ENCODE assay signal across 30 cellular contexts in genomic region chr7:105721571-105722104, GRCh38.
"Had no signal": no experiment of that assay in that cellular context is flagged by ENCODE, and none has a peak within 500 bp of the region (broad histone marks: within the 10 kb centered on the region; RNA-seq: fewer than 3 reads in every experiment).

No MANE protein-coding gene starts in this region.

- H3K36me3 Mint-ChIP-seq: activated CD4-positive, alpha-beta memory T cell treated with anti-CD3 and anti-CD28 coated beads for 36 hours; activated naive CD4-positive, alpha-beta T cell treated with anti-CD3 and anti-CD28 coated beads, Interleukin-2, amount 50 U/mL, for 24 hours had no signal

- H3K36me3 ChIP-seq: left ventricle myocardium inferior, thyroid gland had no signal

- H3K4me1 ChIP-seq: foreskin keratinocyte had no signal

- H3K27me3 Mint-ChIP-seq: activated CD4-positive, alpha-beta memory T cell treated with anti-CD3 and anti-CD28 coated beads for 36 hours; activated naive CD4-positive, alpha-beta T cell treated with anti-CD3 and anti-CD28 coated beads, Interleukin-2, amount 50 U/mL, for 24 hours; activated naive CD8-positive, alpha-beta T cell treated with anti-CD3 and anti-CD28 coated beads, Interleukin-2, amount 50 U/mL, for 24 hours; naive thymus-derived CD4-positive, alpha-beta T cell; progenitor cell of endocrine pancreas; stimulated activated naive CD8-positive, alpha-beta T cell treated with anti-CD3 and anti-CD28 coated beads, Interleukin-15, Interleukin-2, amounts not matched to agents 100 ng/mL and 50 ng/mL, for 24 hours had no signal

- H3K4me3 ChIP-seq: heart left ventricle, left ventricle myocardium inferior, lung, skin epidermis, thyroid gland, upper lobe of left lung had no signal

- H3K27ac Mint-ChIP-seq: activated CD4-positive, alpha-beta memory T cell treated with anti-CD3 and anti-CD28 coated beads for 36 hours; activated naive CD4-positive, alpha-beta T cell treated with anti-CD3 and anti-CD28 coated beads, Interleukin-2, amount 50 U/mL, for 24 hours; activated naive CD8-positive, alpha-beta T cell treated with anti-CD3 and anti-CD28 coated beads, Interleukin-2, amount 50 U/mL, for 24 hours; activated T-helper 1 cell treated with anti-CD3 and anti-CD28 coated beads, Interleukin-12 subunit alpha, Interleukin-12 subunit beta, Interleukin-2, Interleukin-4 antibody, amounts not matched to agents 30 ng/mL and 10 ng/mL and 1 ng/mL, durations not matched to agents 14 hours and 24 hours and 36 hours; naive thymus-derived CD4-positive, alpha-beta T cell; progenitor cell of endocrine pancreas; stimulated activated naive CD8-positive, alpha-beta T cell treated with anti-CD3 and anti-CD28 coated beads, Interleukin-15, Interleukin-2, amounts not matched to agents 100 ng/mL and 50 ng/mL, for 24 hours; T-helper 1 cell treated with Interleukin-12 subunit alpha and Interleukin-12 subunit beta and Interleukin-4 antibody, amounts not matched to agents 30 μg/mL and 1 μg/mL, for 36 hours had no signal

- FAIRE-seq: islet of Langerhans, TTC549 had no signal

- H3K9me3 ChIP-seq: heart left ventricle, left ventricle myocardium inferior, thyroid gland, upper lobe of left lung had no signal

- H3K4me1 Mint-ChIP-seq: activated naive CD4-positive, alpha-beta T cell treated with anti-CD3 and anti-CD28 coated beads, Interleukin-2, amount 50 U/mL, for 24 hours; activated naive CD8-positive, alpha-beta T cell treated with anti-CD3 and anti-CD28 coated beads, Interleukin-2, amount 50 U/mL, for 24 hours had no signal

- DNase-seq: activated CD4-positive, alpha-beta memory T cell treated with anti-CD3 and anti-CD28 coated beads for 36 hours; activated CD4-positive, alpha-beta T cell treated with anti-CD3 and anti-CD28 coated beads for 48 hours; activated CD8-positive, alpha-beta memory T cell treated with anti-CD3 and anti-CD28 coated beads, Interleukin-2, amount 50 U/mL, for 4 hours; activated gamma-delta T cell treated with Interleukin-2 at 50 U/mL for 16 hours; activated naive CD8-positive, alpha-beta T cell treated with anti-CD3 and anti-CD28 coated beads, Interleukin-2, amount 50 U/mL, for 24 hours; activated T-cell treated with anti-CD3 and anti-CD28 coated beads, Interleukin-2, amount 50 U/mL, for 1 hour; foreskin keratinocyte; heart left ventricle; left ventricle myocardium inferior; naive thymus-derived CD4-positive, alpha-beta T cell; occipital lobe; stimulated activated CD4-positive, alpha-beta T cell treated with anti-CD3 and anti-CD28 coated beads, Interleukin-12 subunit alpha, Interleukin-12 subunit beta, amount 100 ng/mL, for 4 hours; stimulated activated CD4-positive, alpha-beta T cell treated with anti-CD3 and anti-CD28 coated beads, Interleukin-4, amount 100 ng/mL, for 1 hour; SW 1271; T-helper 9 cell had no signal

- H3K27ac ChIP-seq: foreskin keratinocyte, heart left ventricle, left ventricle myocardium inferior, skin epidermis, thyroid gland, upper lobe of left lung, VCaP had no signal

- H3K4me3 Mint-ChIP-seq: activated CD4-positive, alpha-beta memory T cell treated with anti-CD3 and anti-CD28 coated beads for 36 hours; activated naive CD4-positive, alpha-beta T cell treated with anti-CD3 and anti-CD28 coated beads, Interleukin-2, amount 50 U/mL, for 24 hours; activated naive CD8-positive, alpha-beta T cell treated with anti-CD3 and anti-CD28 coated beads, Interleukin-2, amount 50 U/mL, for 24 hours; activated T-helper 1 cell treated with anti-CD3 and anti-CD28 coated beads, Interleukin-12 subunit alpha, Interleukin-12 subunit beta, Interleukin-2, Interleukin-4 antibody, amounts not matched to agents 30 ng/mL and 10 ng/mL and 1 ng/mL, durations not matched to agents 14 hours and 24 hours and 36 hours; naive thymus-derived CD4-positive, alpha-beta T cell; stimulated activated naive CD8-positive, alpha-beta T cell treated with anti-CD3 and anti-CD28 coated beads, Interleukin-15, Interleukin-2, amounts not matched to agents 100 ng/mL and 50 ng/mL, for 24 hours; T-helper 1 cell treated with Interleukin-12 subunit alpha and Interleukin-12 subunit beta and Interleukin-4 antibody, amounts not matched to agents 30 μg/mL and 1 μg/mL, for 36 hours had no signal

- ATAC-seq: activated CD4-positive, CD25-positive, alpha-beta regulatory T cell treated with anti-CD3 and anti-CD28 coated beads, Interleukin-2, amount 50 U/mL, for 24 hours; activated naive CD8-positive, alpha-beta T cell treated with anti-CD3 and anti-CD28 coated beads, Interleukin-2, amount 50 U/mL, for 24 hours; esophagus mucosa; foreskin keratinocyte; naive thymus-derived CD4-positive, alpha-beta T cell; sciatic nerve had no signal

- H3K27me3 ChIP-seq: foreskin keratinocyte, heart left ventricle, thyroid gland, upper lobe of left lung had no signal

- H3K9me3 Mint-ChIP-seq: activated CD4-positive, alpha-beta memory T cell treated with anti-CD3 and anti-CD28 coated beads for 36 hours; activated naive CD4-positive, alpha-beta T cell treated with anti-CD3 and anti-CD28 coated beads, Interleukin-2, amount 50 U/mL, for 24 hours; activated naive CD8-positive, alpha-beta T cell treated with anti-CD3 and anti-CD28 coated beads, Interleukin-2, amount 50 U/mL, for 24 hours; activated T-helper 1 cell treated with anti-CD3 and anti-CD28 coated beads, Interleukin-12 subunit alpha, Interleukin-12 subunit beta, Interleukin-2, Interleukin-4 antibody, amounts not matched to agents 30 ng/mL and 10 ng/mL and 1 ng/mL, durations not matched to agents 14 hours and 24 hours and 36 hours; naive thymus-derived CD4-positive, alpha-beta T cell; stimulated activated naive CD8-positive, alpha-beta T cell treated with anti-CD3 and anti-CD28 coated beads, Interleukin-15, Interleukin-2, amounts not matched to agents 100 ng/mL and 50 ng/mL, for 24 hours; T-helper 1 cell treated with Interleukin-12 subunit alpha and Interleukin-12 subunit beta and Interleukin-4 antibody, amounts not matched to agents 30 μg/mL and 1 μg/mL, for 36 hours had no signal
